In the genomic region with DNA sequence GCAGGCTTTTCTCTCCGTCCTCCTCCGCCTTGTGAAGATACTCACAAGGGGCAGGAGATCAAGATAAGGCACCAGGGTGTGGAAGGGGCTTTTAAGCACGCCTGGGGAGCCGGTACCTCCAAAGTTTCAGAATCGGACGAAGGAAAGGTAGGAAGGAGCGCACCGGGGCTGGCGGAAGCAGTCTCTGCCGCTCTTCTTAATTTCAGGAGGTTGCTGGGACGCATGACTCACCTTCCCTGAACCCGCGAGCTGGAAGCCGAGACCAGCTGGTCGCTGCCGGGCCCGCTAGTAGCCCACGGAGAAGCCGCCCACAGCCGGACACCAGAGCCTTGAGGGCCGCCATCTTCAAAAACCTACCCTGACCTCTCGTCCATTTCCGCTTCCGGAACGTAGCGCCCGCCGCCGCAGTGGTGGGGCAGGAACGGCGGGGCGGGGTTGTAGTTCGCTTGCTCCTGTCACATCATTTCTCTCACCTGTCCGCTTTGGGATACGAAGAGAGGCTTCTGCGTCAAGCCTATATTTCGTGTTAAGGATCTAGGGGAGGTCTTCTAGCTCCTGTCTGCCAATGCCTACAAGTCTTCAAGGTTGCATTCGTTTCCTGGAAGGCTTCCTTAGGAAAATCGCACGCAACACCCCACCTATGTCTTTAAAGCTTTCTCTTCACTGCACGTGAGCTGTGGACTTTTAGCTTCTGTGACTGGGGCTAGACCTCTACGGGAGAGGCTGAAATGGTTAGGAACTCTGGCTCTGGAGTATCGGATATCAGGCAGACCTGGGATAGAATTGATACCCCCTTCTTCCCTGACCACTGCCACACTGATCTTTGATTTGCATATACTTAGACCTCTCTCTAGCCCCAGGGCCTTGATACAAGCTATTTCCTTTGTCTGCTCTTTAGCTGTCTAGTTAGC, we compare ENCODE assay signal across 1 cellular context.
TF ChIP-seq lines count a peak whose summit lies in the region.

A gene (minus strand): TSS at position 355 of the 911 bp plus-strand sequence. CDS start 12 bp downstream, at position 343.

TF ChIP-seq in HepG2, 621 proteins besides CTCF, POLR2A, EP300 and RAD21 (continued from another document and continues in another):
- TF ChIP-seq, protein P1, sequence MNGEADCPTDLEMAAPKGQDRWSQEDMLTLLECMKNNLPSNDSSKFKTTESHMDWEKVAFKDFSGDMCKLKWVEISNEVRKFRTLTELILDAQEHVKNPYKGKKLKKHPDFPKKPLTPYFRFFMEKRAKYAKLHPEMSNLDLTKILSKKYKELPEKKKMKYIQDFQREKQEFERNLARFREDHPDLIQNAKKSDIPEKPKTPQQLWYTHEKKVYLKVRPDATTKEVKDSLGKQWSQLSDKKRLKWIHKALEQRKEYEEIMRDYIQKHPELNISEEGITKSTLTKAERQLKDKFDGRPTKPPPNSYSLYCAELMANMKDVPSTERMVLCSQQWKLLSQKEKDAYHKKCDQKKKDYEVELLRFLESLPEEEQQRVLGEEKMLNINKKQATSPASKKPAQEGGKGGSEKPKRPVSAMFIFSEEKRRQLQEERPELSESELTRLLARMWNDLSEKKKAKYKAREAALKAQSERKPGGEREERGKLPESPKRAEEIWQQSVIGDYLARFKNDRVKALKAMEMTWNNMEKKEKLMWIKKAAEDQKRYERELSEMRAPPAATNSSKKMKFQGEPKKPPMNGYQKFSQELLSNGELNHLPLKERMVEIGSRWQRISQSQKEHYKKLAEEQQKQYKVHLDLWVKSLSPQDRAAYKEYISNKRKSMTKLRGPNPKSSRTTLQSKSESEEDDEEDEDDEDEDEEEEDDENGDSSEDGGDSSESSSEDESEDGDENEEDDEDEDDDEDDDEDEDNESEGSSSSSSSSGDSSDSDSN (CRISPR knock-in tag; IDR thresholded peaks at IDR 0.05), result peak; percentile 59; the same call in 1 of the 2 replicates
- no peak for TF ChIP-seq PLRG1 (conservative IDR thresholded peaks at IDR 0.05)
- no peak for TF ChIP-seq ZNF782 (CRISPR knock-in tag; IDR thresholded peaks at IDR 0.05; ENCODE audit: borderline replicate concordance)
- TF ChIP-seq, protein P2, sequence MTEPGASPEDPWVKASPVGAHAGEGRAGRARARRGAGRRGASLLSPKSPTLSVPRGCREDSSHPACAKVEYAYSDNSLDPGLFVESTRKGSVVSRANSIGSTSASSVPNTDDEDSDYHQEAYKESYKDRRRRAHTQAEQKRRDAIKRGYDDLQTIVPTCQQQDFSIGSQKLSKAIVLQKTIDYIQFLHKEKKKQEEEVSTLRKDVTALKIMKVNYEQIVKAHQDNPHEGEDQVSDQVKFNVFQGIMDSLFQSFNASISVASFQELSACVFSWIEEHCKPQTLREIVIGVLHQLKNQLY (CRISPR knock-in tag; IDR thresholded peaks at IDR 0.05), result no peak
- no peak for TF ChIP-seq ZFP82 (CRISPR knock-in tag; IDR thresholded peaks at IDR 0.05; ENCODE audit: borderline replicate concordance)
- TF ChIP-seq, protein P3, sequence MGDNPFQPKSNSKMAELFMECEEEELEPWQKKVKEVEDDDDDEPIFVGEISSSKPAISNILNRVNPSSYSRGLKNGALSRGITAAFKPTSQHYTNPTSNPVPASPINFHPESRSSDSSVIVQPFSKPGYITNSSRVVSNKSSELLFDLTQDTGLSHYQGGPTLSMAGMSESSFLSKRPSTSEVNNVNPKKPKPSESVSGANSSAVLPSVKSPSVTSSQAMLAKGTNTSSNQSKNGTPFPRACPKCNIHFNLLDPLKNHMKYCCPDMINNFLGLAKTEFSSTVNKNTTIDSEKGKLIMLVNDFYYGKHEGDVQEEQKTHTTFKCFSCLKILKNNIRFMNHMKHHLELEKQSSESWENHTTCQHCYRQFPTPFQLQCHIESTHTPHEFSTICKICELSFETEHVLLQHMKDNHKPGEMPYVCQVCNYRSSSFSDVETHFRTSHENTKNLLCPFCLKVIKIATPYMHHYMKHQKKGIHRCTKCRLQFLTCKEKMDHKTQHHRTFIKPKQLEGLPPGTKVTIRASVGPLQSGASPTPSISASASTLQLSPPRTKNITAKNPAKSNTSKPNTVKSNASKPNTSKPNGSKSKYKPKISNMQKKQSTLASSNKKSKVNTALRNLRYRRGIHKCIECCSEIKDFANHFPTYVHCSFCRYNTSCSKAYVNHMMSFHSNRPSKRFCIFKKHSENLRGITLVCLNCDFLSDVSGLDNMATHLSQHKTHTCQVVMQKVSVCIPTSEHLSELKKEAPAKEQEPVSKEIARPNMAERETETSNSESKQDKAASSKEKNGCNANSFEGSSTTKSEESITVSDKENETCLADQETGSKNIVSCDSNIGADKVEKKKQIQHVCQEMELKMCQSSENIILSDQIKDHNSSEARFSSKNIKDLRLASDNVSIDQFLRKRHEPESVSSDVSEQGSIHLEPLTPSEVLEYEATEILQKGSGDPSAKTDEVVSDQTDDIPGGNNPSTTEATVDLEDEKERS (CRISPR knock-in tag; IDR thresholded peaks at IDR 0.05), result peak; percentile 86; the same call in 1 of the 2 replicates
- TF ChIP-seq PITX1 (CRISPR knock-in tag; IDR thresholded peaks at IDR 0.05), result no peak
- TF ChIP-seq AGO1 (IDR thresholded peaks at IDR 0.05; ENCODE audit: low read depth, low read length, poor library complexity, severe bottlenecking), result peak; percentile 67
- TF ChIP-seq SMAD3 (CRISPR knock-in tag; IDR thresholded peaks at IDR 0.05), result 0 out of 2 replicates have a peak, but pooled peaks have one; percentile 66
- no peak for TF ChIP-seq ZNF577 (CRISPR knock-in tag; IDR thresholded peaks at IDR 0.05; ENCODE audit: borderline replicate concordance, low read depth)
- TF ChIP-seq RARG (CRISPR knock-in tag; IDR thresholded peaks at IDR 0.05; ENCODE audit: low read depth), result no peak
- TF ChIP-seq ZKSCAN5 (CRISPR knock-in tag; IDR thresholded peaks at IDR 0.05), result no peak
- TF ChIP-seq, protein P4, sequence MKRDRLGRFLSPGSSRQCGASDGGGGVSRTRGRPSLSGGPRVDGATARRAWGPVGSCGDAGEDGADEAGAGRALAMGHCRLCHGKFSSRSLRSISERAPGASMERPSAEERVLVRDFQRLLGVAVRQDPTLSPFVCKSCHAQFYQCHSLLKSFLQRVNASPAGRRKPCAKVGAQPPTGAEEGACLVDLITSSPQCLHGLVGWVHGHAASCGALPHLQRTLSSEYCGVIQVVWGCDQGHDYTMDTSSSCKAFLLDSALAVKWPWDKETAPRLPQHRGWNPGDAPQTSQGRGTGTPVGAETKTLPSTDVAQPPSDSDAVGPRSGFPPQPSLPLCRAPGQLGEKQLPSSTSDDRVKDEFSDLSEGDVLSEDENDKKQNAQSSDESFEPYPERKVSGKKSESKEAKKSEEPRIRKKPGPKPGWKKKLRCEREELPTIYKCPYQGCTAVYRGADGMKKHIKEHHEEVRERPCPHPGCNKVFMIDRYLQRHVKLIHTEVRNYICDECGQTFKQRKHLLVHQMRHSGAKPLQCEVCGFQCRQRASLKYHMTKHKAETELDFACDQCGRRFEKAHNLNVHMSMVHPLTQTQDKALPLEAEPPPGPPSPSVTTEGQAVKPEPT (CRISPR knock-in tag; IDR thresholded peaks at IDR 0.05; ENCODE audit: low read depth), result no peak
- TF ChIP-seq ZFP36L1 (CRISPR knock-in tag; IDR thresholded peaks at IDR 0.05), result no peak
- TF ChIP-seq SCMH1 (CRISPR knock-in tag; IDR thresholded peaks at IDR 0.05; ENCODE audit: borderline replicate concordance), result no peak
- peak; percentile 86 for TF ChIP-seq PHF8 (CRISPR knock-in tag; IDR thresholded peaks at IDR 0.05)
- TF ChIP-seq, protein P5, sequence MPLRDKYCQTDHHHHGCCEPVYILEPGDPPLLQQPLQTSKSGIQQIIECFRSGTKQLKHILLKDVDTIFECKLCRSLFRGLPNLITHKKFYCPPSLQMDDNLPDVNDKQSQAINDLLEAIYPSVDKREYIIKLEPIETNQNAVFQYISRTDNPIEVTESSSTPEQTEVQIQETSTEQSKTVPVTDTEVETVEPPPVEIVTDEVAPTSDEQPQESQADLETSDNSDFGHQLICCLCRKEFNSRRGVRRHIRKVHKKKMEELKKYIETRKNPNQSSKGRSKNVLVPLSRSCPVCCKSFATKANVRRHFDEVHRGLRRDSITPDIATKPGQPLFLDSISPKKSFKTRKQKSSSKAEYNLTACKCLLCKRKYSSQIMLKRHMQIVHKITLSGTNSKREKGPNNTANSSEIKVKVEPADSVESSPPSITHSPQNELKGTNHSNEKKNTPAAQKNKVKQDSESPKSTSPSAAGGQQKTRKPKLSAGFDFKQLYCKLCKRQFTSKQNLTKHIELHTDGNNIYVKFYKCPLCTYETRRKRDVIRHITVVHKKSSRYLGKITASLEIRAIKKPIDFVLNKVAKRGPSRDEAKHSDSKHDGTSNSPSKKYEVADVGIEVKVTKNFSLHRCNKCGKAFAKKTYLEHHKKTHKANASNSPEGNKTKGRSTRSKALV (CRISPR knock-in tag; IDR thresholded peaks at IDR 0.05), result no peak
- no peak for TF ChIP-seq PAWR (CRISPR knock-in tag; IDR thresholded peaks at IDR 0.05; ENCODE audit: borderline replicate concordance)
- TF ChIP-seq KDM5B (CRISPR knock-in tag; IDR thresholded peaks at IDR 0.05; ENCODE audit: borderline replicate concordance), result peak; percentile 60; the same call in 1 of the 2 replicates
- peak; percentile 98 for TF ChIP-seq YY1 (IDR thresholded peaks at IDR 0.05; ENCODE audit: insufficient read depth, insufficient replicate concordance, low read depth, low read length)
- TF ChIP-seq ZBTB1 (CRISPR knock-in tag; IDR thresholded peaks at IDR 0.05; ENCODE audit: borderline replicate concordance), result no peak
- no peak for TF ChIP-seq ZNF558 (CRISPR knock-in tag; IDR thresholded peaks at IDR 0.05; ENCODE audit: borderline replicate concordance)
- peak; percentile 36; the same call in 1 of the 2 replicates for TF ChIP-seq BHLHE40 (IDR thresholded peaks at IDR 0.05; ENCODE audit: low read length)
- no peak for TF ChIP-seq NR2F1 (CRISPR knock-in tag; IDR thresholded peaks at IDR 0.05)
- TF ChIP-seq POLR2AphosphoS5 (IDR thresholded peaks at IDR 0.05; ENCODE audit: low read depth, low read length), result peak; percentile 82
- TF ChIP-seq SIX4 (CRISPR knock-in tag; IDR thresholded peaks at IDR 0.05), result 0 out of 2 replicates have a peak, but pooled peaks have one; percentile 33
- no peak for TF ChIP-seq CENPX (CRISPR knock-in tag; IDR thresholded peaks at IDR 0.05)
- TF ChIP-seq CC2D1A (CRISPR knock-in tag; IDR thresholded peaks at IDR 0.05), result no peak
- TF ChIP-seq, protein P6, sequence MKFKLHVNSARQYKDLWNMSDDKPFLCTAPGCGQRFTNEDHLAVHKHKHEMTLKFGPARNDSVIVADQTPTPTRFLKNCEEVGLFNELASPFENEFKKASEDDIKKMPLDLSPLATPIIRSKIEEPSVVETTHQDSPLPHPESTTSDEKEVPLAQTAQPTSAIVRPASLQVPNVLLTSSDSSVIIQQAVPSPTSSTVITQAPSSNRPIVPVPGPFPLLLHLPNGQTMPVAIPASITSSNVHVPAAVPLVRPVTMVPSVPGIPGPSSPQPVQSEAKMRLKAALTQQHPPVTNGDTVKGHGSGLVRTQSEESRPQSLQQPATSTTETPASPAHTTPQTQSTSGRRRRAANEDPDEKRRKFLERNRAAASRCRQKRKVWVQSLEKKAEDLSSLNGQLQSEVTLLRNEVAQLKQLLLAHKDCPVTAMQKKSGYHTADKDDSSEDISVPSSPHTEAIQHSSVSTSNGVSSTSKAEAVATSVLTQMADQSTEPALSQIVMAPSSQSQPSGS (CRISPR knock-in tag; IDR thresholded peaks at IDR 0.05), result peak; percentile 48; the same call in 1 of the 2 replicates
- no peak for TF ChIP-seq POLR2AphosphoS2 (IDR thresholded peaks at IDR 0.05; ENCODE audit: low read depth, low read length)
- TF ChIP-seq, protein P7, sequence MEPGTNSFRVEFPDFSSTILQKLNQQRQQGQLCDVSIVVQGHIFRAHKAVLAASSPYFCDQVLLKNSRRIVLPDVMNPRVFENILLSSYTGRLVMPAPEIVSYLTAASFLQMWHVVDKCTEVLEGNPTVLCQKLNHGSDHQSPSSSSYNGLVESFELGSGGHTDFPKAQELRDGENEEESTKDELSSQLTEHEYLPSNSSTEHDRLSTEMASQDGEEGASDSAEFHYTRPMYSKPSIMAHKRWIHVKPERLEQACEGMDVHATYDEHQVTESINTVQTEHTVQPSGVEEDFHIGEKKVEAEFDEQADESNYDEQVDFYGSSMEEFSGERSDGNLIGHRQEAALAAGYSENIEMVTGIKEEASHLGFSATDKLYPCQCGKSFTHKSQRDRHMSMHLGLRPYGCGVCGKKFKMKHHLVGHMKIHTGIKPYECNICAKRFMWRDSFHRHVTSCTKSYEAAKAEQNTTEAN (CRISPR knock-in tag; conservative IDR thresholded peaks at IDR 0.05), result no peak
- TF ChIP-seq, protein P8, sequence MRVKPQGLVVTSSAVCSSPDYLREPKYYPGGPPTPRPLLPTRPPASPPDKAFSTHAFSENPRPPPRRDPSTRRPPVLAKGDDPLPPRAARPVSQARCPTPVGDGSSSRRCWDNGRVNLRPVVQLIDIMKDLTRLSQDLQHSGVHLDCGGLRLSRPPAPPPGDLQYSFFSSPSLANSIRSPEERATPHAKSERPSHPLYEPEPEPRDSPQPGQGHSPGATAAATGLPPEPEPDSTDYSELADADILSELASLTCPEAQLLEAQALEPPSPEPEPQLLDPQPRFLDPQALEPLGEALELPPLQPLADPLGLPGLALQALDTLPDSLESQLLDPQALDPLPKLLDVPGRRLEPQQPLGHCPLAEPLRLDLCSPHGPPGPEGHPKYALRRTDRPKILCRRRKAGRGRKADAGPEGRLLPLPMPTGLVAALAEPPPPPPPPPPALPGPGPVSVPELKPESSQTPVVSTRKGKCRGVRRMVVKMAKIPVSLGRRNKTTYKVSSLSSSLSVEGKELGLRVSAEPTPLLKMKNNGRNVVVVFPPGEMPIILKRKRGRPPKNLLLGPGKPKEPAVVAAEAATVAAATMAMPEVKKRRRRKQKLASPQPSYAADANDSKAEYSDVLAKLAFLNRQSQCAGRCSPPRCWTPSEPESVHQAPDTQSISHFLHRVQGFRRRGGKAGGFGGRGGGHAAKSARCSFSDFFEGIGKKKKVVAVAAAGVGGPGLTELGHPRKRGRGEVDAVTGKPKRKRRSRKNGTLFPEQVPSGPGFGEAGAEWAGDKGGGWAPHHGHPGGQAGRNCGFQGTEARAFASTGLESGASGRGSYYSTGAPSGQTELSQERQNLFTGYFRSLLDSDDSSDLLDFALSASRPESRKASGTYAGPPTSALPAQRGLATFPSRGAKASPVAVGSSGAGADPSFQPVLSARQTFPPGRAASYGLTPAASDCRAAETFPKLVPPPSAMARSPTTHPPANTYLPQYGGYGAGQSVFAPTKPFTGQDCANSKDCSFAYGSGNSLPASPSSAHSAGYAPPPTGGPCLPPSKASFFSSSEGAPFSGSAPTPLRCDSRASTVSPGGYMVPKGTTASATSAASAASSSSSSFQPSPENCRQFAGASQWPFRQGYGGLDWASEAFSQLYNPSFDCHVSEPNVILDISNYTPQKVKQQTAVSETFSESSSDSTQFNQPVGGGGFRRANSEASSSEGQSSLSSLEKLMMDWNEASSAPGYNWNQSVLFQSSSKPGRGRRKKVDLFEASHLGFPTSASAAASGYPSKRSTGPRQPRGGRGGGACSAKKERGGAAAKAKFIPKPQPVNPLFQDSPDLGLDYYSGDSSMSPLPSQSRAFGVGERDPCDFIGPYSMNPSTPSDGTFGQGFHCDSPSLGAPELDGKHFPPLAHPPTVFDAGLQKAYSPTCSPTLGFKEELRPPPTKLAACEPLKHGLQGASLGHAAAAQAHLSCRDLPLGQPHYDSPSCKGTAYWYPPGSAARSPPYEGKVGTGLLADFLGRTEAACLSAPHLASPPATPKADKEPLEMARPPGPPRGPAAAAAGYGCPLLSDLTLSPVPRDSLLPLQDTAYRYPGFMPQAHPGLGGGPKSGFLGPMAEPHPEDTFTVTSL (CRISPR knock-in tag; IDR thresholded peaks at IDR 0.05; ENCODE audit: borderline replicate concordance), result no peak
- no peak for TF ChIP-seq ZKSCAN1 (IDR thresholded peaks at IDR 0.05; ENCODE audit: low read length)
- TF ChIP-seq CHD2 (IDR thresholded peaks at IDR 0.05; ENCODE audit: low read depth, low read length), result 0 out of 2 replicates have a peak, but pooled peaks have one; percentile 42
- TF ChIP-seq ZNF24 (IDR thresholded peaks at IDR 0.05), result no peak
- TF ChIP-seq ZNF619 (CRISPR knock-in tag; IDR thresholded peaks at IDR 0.05), result peak; percentile 52; the same call in 1 of the 2 replicates
- 0 out of 2 replicates have a peak, but pooled peaks have one; percentile 25 for TF ChIP-seq ZNF12 (CRISPR knock-in tag; IDR thresholded peaks at IDR 0.05)
- TF ChIP-seq ATF7 (IDR thresholded peaks at IDR 0.05), result no peak
- TF ChIP-seq ATF7 (CRISPR knock-in tag; IDR thresholded peaks at IDR 0.05), result 0 out of 2 replicates have a peak, but pooled peaks have one; percentile 43
